In genomic region chr2:3137651-3138300, GRCh38 we compare ENCODE assay signal across 3 cellular contexts.
A peak's percentile ranks its signal among the peaks of the same experiment; 100 is the strongest.
TF ChIP-seq lines count a peak whose summit lies in the region.

No MANE protein-coding gene starts in this region.

TF ChIP-seq in HEK293, 187 proteins besides CTCF, POLR2A, EP300 and RAD21 (continues in another document):
- TF ChIP-seq REPIN1 (tag by site-specific recombination; IDR thresholded peaks at IDR 0.05; ENCODE audit: low read depth), result no peak
- TF ChIP-seq ZNF544 (tag by site-specific recombination; IDR thresholded peaks at IDR 0.05), result no peak
- TF ChIP-seq ZNF747 (tag by site-specific recombination; IDR thresholded peaks at IDR 0.05), result no peak
- no peak for TF ChIP-seq ATF2 (tag by site-specific recombination; IDR thresholded peaks at IDR 0.05; ENCODE audit: low read depth)
- TF ChIP-seq ZNF324 (tag by site-specific recombination; IDR thresholded peaks at IDR 0.05), result no peak
- no peak for TF ChIP-seq ZBTB49 (tag by site-specific recombination; IDR thresholded peaks at IDR 0.05; ENCODE audit: low read depth)
- TF ChIP-seq ZSCAN4 (tag by site-specific recombination; IDR thresholded peaks at IDR 0.05), result peak; percentile 93
- no peak for TF ChIP-seq RBAK (tag by site-specific recombination; IDR thresholded peaks at IDR 0.05)
- no peak for TF ChIP-seq GLIS2 (tag by site-specific recombination; IDR thresholded peaks at IDR 0.05)
- no peak for TF ChIP-seq ZNF274 (IDR thresholded peaks at IDR 0.05; ENCODE audit: low read length)
- peak; percentile 14; the same call in 1 of the 2 replicates for TF ChIP-seq ZNF274 (tag by site-specific recombination; IDR thresholded peaks at IDR 0.05; ENCODE audit: borderline replicate concordance)
- no peak for TF ChIP-seq ZNF610 (tag by site-specific recombination; IDR thresholded peaks at IDR 0.05; ENCODE audit: borderline replicate concordance)
- no peak for TF ChIP-seq YY1 (tag by site-specific recombination; IDR thresholded peaks at IDR 0.05)
- TF ChIP-seq ZNF488 (tag by site-specific recombination; IDR thresholded peaks at IDR 0.05), result no peak
- no peak for TF ChIP-seq SP7 (tag by site-specific recombination; IDR thresholded peaks at IDR 0.05)
- TF ChIP-seq ZNF140 (tag by site-specific recombination; IDR thresholded peaks at IDR 0.05), result no peak

TF ChIP-seq in K562, 482 proteins besides CTCF, POLR2A, EP300 and RAD21:
- TF ChIP-seq HBP1 (CRISPR knock-in tag; IDR thresholded peaks at IDR 0.05) (peak; percentile 64; the same call in 1 of the 2 replicates), ZNF449 (CRISPR knock-in tag; IDR thresholded peaks at IDR 0.05) (no peak), ELF4 (CRISPR knock-in tag; IDR thresholded peaks at IDR 0.05) (0 out of 2 replicates have a peak, but pooled peaks have one; percentile 33)

TF ChIP-seq in HepG2, 621 proteins besides CTCF, POLR2A, EP300 and RAD21 (continues in another document):
- no peak for TF ChIP-seq SAP130 (CRISPR knock-in tag; IDR thresholded peaks at IDR 0.05; ENCODE audit: low read depth)
- TF ChIP-seq ZNF12 (CRISPR knock-in tag; IDR thresholded peaks at IDR 0.05), result no peak
- TF ChIP-seq ARID5B (CRISPR knock-in tag; IDR thresholded peaks at IDR 0.05), result no peak
- no peak for TF ChIP-seq TOPORS (CRISPR knock-in tag; IDR thresholded peaks at IDR 0.05)
- TF ChIP-seq ZNF143 (CRISPR knock-in tag; IDR thresholded peaks at IDR 0.05), result no peak
- no peak for TF ChIP-seq ZNF703 (CRISPR knock-in tag; IDR thresholded peaks at IDR 0.05; ENCODE audit: borderline replicate concordance)
- no peak for TF ChIP-seq SSRP1 (CRISPR knock-in tag; IDR thresholded peaks at IDR 0.05)
- no peak for TF ChIP-seq ZNF30 (CRISPR knock-in tag; IDR thresholded peaks at IDR 0.05)
- TF ChIP-seq ZSCAN31 (CRISPR knock-in tag; IDR thresholded peaks at IDR 0.05; ENCODE audit: low read depth), result no peak
- no peak for TF ChIP-seq RBAK (CRISPR knock-in tag; IDR thresholded peaks at IDR 0.05)
- TF ChIP-seq TRIM24 (CRISPR knock-in tag; IDR thresholded peaks at IDR 0.05), result no peak
- no peak for TF ChIP-seq ATF7 (IDR thresholded peaks at IDR 0.05)
- no peak for TF ChIP-seq ATF7 (CRISPR knock-in tag; IDR thresholded peaks at IDR 0.05)
- TF ChIP-seq LCORL (IDR thresholded peaks at IDR 0.05), result peak; percentile 24; the same call in 1 of the 2 replicates
- TF ChIP-seq LCORL (CRISPR knock-in tag; IDR thresholded peaks at IDR 0.05), result no peak
- TF ChIP-seq KLF16 (CRISPR knock-in tag; IDR thresholded peaks at IDR 0.05), result 0 out of 4 replicates have a peak, but pooled peaks of 1 of the 2 experiments have one; percentile 44
- TF ChIP-seq MNT (IDR thresholded peaks at IDR 0.05), result peak; percentile 75
- no peak for TF ChIP-seq ZNF362 (CRISPR knock-in tag; IDR thresholded peaks at IDR 0.05; ENCODE audit: borderline replicate concordance)
- no peak for TF ChIP-seq CBX2 (IDR thresholded peaks at IDR 0.05; ENCODE audit: low read depth, low read length)
- TF ChIP-seq CBX2 (CRISPR knock-in tag; IDR thresholded peaks at IDR 0.05; ENCODE audit: low read depth), result no peak
- no peak for TF ChIP-seq NFE2 (CRISPR knock-in tag; IDR thresholded peaks at IDR 0.05)
- no peak for TF ChIP-seq ZNF343 (CRISPR knock-in tag; IDR thresholded peaks at IDR 0.05)
- no peak for TF ChIP-seq JUNB (CRISPR knock-in tag; IDR thresholded peaks at IDR 0.05; ENCODE audit: borderline replicate concordance)
- no peak for TF ChIP-seq ZNF605 (CRISPR knock-in tag; IDR thresholded peaks at IDR 0.05)
- TF ChIP-seq MLLT10 (CRISPR knock-in tag; IDR thresholded peaks at IDR 0.05), result no peak
- TF ChIP-seq HNF1B (CRISPR knock-in tag; IDR thresholded peaks at IDR 0.05), result no peak
- TF ChIP-seq ZNF234 (CRISPR knock-in tag; conservative IDR thresholded peaks at IDR 0.05), result no peak
- TF ChIP-seq NCOA5 (CRISPR knock-in tag; IDR thresholded peaks at IDR 0.05), result no peak
- TF ChIP-seq MLXIP (CRISPR knock-in tag; IDR thresholded peaks at IDR 0.05; ENCODE audit: borderline replicate concordance), result no peak
- peak; percentile 6 for TF ChIP-seq ZNF282 (IDR thresholded peaks at IDR 0.05; ENCODE audit: partially characterized antibody)
- 0 out of 2 replicates have a peak, but pooled peaks have one; percentile 10 for TF ChIP-seq SOX6 (IDR thresholded peaks at IDR 0.05)
- no peak for TF ChIP-seq SOX6 (CRISPR knock-in tag; IDR thresholded peaks at IDR 0.05)
- no peak; the same call in 1 of the 2 replicates for TF ChIP-seq ZFP91 (CRISPR knock-in tag; IDR thresholded peaks at IDR 0.05; ENCODE audit: borderline replicate concordance)
- no peak for TF ChIP-seq AGO1 (IDR thresholded peaks at IDR 0.05; ENCODE audit: low read depth, low read length, poor library complexity, severe bottlenecking)
- no peak for TF ChIP-seq ZHX1 (CRISPR knock-in tag; IDR thresholded peaks at IDR 0.05; ENCODE audit: low read depth)
- 0 out of 2 replicates have a peak, but pooled peaks have one; percentile 14 for TF ChIP-seq NBN (conservative IDR thresholded peaks at IDR 0.05)
- TF ChIP-seq ZNF564 (CRISPR knock-in tag; IDR thresholded peaks at IDR 0.05), result no peak
- TF ChIP-seq ZNF644 (CRISPR knock-in tag; IDR thresholded peaks at IDR 0.05; ENCODE audit: low read depth), result no peak
- no peak for TF ChIP-seq ASH2L (IDR thresholded peaks at IDR 0.05; ENCODE audit: insufficient read length, low read depth, low read length)
- TF ChIP-seq HIVEP1 (CRISPR knock-in tag; IDR thresholded peaks at IDR 0.05), result no peak
- TF ChIP-seq CEBPB (IDR thresholded peaks at IDR 0.05; ENCODE audit: borderline replicate concordance, low read depth, low read length), result no peak
- peak; percentile 44 for TF ChIP-seq PHB2 (IDR thresholded peaks at IDR 0.05; ENCODE audit: partially characterized antibody)
